In the genomic region with DNA sequence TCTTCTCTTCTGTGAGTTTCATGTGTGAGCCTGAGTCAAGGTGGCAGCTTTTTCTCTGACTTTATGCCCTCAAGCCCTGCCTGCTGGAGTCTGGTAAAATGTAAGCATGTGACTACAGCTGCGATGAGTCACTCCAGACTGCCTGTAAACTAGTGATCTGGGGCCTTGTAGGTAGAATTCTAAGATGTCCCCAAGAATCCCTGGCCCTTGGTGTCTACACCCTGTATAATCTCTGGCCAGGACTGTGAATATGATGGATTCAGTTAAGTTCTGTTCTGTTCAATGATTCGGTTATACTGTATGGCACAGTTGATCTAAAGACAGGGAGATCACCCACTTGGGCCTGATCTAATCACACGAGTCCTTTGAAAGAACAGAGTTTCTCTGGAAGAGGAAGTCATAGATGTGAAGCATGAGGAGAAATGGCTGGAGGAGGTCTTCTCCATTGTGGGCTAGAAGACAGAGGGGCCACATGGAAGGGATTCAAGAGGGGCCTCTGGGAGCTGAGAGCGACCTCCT, we compare ENCODE assay signal across 11 cellular contexts. TPM values are rescaled to one million over a fixed set of nuclear protein-coding genes. Genes with fewer than 3 reads are reported as not detected.
DNase-seq lines count a peak whose midpoint lies in the region; ATAC-seq and TF ChIP-seq lines count a peak whose summit lies in the region.
"Had no signal": no experiment of that assay in that cellular context is flagged by ENCODE, and none has a peak within 500 bp of the region (broad histone marks: within the 10 kb centered on the region; RNA-seq: fewer than 3 reads in every experiment).

No MANE protein-coding gene starts in this region.

- 92 to 93% methylated on average over 4 of the region's 4 CpGs for WGBS in tibial nerve, 2 donors

- DNase-seq in activated CD8-positive, alpha-beta T cell treated with anti-CD3 and anti-CD28 coated beads for 36 hours: peak; percentile 28
- no peak for DNase-seq in activated CD8-positive, alpha-beta T cell treated with anti-CD3 and anti-CD28 coated beads, Interleukin-2, amount 10 ng/mL, durations not matched to agents 7 days and 5 days
- DNase-seq in OCI-M1 (lab: John Stamatoyannopoulos, UW) (peak; percentile 89), epithelial cell of prostate (ENCODE audit: low read depth, low spot score) (peak; percentile 78), tibial nerve (ENCODE audit: low spot score in 2 of 2) (no peak)
- DNase-seq: DMS79, T-helper 17 cell had no signal

- CTCF ChIA-PET in activated CD8-positive, alpha-beta T cell treated with anti-CD3 and anti-CD28 coated beads for 36 hours (lab: Charles Lee): no interaction called here
- CTCF ChIA-PET in activated CD8-positive, alpha-beta T cell treated with anti-CD3 and anti-CD28 coated beads, Interleukin-2, amount 10 ng/mL, durations not matched to agents 7 days and 5 days (lab: Charles Lee): interaction anchor here (0.9 kb wide), 1 partner anchor 35 kb away, joined by 3 read pairs; no protein-coding TSS in a partner anchor

- no peaks in the 10 kb centered on the region for H3K36me3 Mint-ChIP-seq in activated CD8-positive, alpha-beta T cell treated with anti-CD3 and anti-CD28 coated beads for 36 hours (ENCODE audit: low read depth)
- H3K36me3 Mint-ChIP-seq in activated CD8-positive, alpha-beta T cell treated with anti-CD3 and anti-CD28 coated beads, Interleukin-2, amount 10 ng/mL, durations not matched to agents 7 days and 5 days (ENCODE audit: low read depth): no peaks in the 10 kb centered on the region

- no peaks in the 10 kb centered on the region for H3K4me1 ChIP-seq in tibial nerve

- intact Hi-C loops in activated CD8-positive, alpha-beta T cell treated with anti-CD3 and anti-CD28 coated beads for 36 hours (cut with micrococcal nuclease): no loop called here

- no peak overlapping the region for H3K4me3 Mint-ChIP-seq in activated CD8-positive, alpha-beta T cell treated with anti-CD3 and anti-CD28 coated beads for 36 hours
- H3K4me3 Mint-ChIP-seq in activated CD8-positive, alpha-beta T cell treated with anti-CD3 and anti-CD28 coated beads, Interleukin-2, amount 10 ng/mL, durations not matched to agents 7 days and 5 days: no peak overlapping the region
- H3K4me3 Mint-ChIP-seq: T-helper 17 cell had no signal

- H3K27ac ChIP-seq in epithelial cell of prostate: peak overlapping the region; percentile 57
- H3K27ac ChIP-seq in skin epidermis: peak overlapping the region in 15 of 21 experiments; percentile 2 to 70 (median 49)
- H3K27ac ChIP-seq in tibial nerve: no peak overlapping the region

- H3K4me3 ChIP-seq in skin epidermis (no peak overlapping the region), tibial nerve (no peak overlapping the region)

- no peaks in the 10 kb centered on the region for H3K9me3 Mint-ChIP-seq in activated CD8-positive, alpha-beta T cell treated with anti-CD3 and anti-CD28 coated beads for 36 hours
- H3K9me3 Mint-ChIP-seq in activated CD8-positive, alpha-beta T cell treated with anti-CD3 and anti-CD28 coated beads, Interleukin-2, amount 10 ng/mL, durations not matched to agents 7 days and 5 days (ENCODE audit: insufficient read depth): no peaks in the 10 kb centered on the region

- H3K27me3 ChIP-seq in tibial nerve: no peaks in the 10 kb centered on the region

- POLR2A ChIA-PET in activated CD8-positive, alpha-beta T cell treated with anti-CD3 and anti-CD28 coated beads for 36 hours (lab: Charles Lee): no interaction called here
- POLR2A ChIA-PET in activated CD8-positive, alpha-beta T cell treated with anti-CD3 and anti-CD28 coated beads, Interleukin-2, amount 10 ng/mL, durations not matched to agents 7 days and 5 days (lab: Charles Lee): no interaction called here

- peaks cover 0 to 39% (median 0%) of the 10 kb centered on the region in 3 donors for H3K36me3 ChIP-seq in tibial nerve

- no peak overlapping the region for H3K27ac Mint-ChIP-seq in activated CD8-positive, alpha-beta T cell treated with anti-CD3 and anti-CD28 coated beads for 36 hours
- H3K27ac Mint-ChIP-seq in activated CD8-positive, alpha-beta T cell treated with anti-CD3 and anti-CD28 coated beads, Interleukin-2, amount 10 ng/mL, durations not matched to agents 7 days and 5 days: no peak overlapping the region

- H3K27me3 Mint-ChIP-seq in activated CD8-positive, alpha-beta T cell treated with anti-CD3 and anti-CD28 coated beads for 36 hours: no peaks in the 10 kb centered on the region
- no peaks in the 10 kb centered on the region for H3K27me3 Mint-ChIP-seq in activated CD8-positive, alpha-beta T cell treated with anti-CD3 and anti-CD28 coated beads, Interleukin-2, amount 10 ng/mL, durations not matched to agents 7 days and 5 days (ENCODE audit: low read depth)

- peak; percentile 81 for ATAC-seq in activated CD8-positive, alpha-beta T cell treated with anti-CD3 and anti-CD28 coated beads for 36 hours
- no peak for ATAC-seq in activated CD8-positive, alpha-beta T cell treated with anti-CD3 and anti-CD28 coated beads, Interleukin-2, amount 10 ng/mL, durations not matched to agents 7 days and 5 days
- ATAC-seq in GM21360 (IDR thresholded peaks at IDR 0.05; ENCODE audit: unreplicated experiment) (no peak), GM18502 (IDR thresholded peaks at IDR 0.05; ENCODE audit: poor library complexity, unreplicated experiment) (no peak)
- ATAC-seq: T-helper 17 cell had no signal

- H3K4me1 Mint-ChIP-seq in activated CD8-positive, alpha-beta T cell treated with anti-CD3 and anti-CD28 coated beads for 36 hours (ENCODE audit: low read depth): peaks cover 4% of the 10 kb centered on the region
- H3K4me1 Mint-ChIP-seq in activated CD8-positive, alpha-beta T cell treated with anti-CD3 and anti-CD28 coated beads, Interleukin-2, amount 10 ng/mL, durations not matched to agents 7 days and 5 days (ENCODE audit: low read depth): peaks cover 9% of the 10 kb centered on the region

- no peak for TF ChIP-seq EP300 in tibial nerve (IDR thresholded peaks at IDR 0.05)

- no peak for TF ChIP-seq POLR2A in tibial nerve (IDR thresholded peaks at IDR 0.05)

- H3K9me3 ChIP-seq in tibial nerve: no peaks in the 10 kb centered on the region

- TF ChIP-seq CTCF in activated CD8-positive, alpha-beta T cell treated with anti-CD3 and anti-CD28 coated beads for 36 hours (IDR thresholded peaks at IDR 0.05): no peak
- no peak for TF ChIP-seq CTCF in tibial nerve (IDR thresholded peaks at IDR 0.05)

RNA-seq across cellular contexts. Expression of gene PRSS54, which starts 29.8 kb away (rescaled TPM):
- not detected for total RNA-seq in activated CD8-positive, alpha-beta T cell treated with anti-CD3 and anti-CD28 coated beads for 36 hours
- total RNA-seq in activated CD8-positive, alpha-beta T cell treated with anti-CD3 and anti-CD28 coated beads, Interleukin-2, amount 10 ng/mL, durations not matched to agents 7 days and 5 days: not detected
- total RNA-seq in tibial nerve: not detected
- total RNA-seq: glomerular endothelial cell, T-helper 17 cell had no signal

Comparison
In these comparisons a context has a peak if more than half of its experiments do, and no peak if none do; other contexts are left out.
1. DNase-seq: peak in activated CD8-positive, alpha-beta T cell treated with anti-CD3 and anti-CD28 coated beads for 36 hours (single experiment), OCI-M1 (single experiment) and epithelial cell of prostate (single experiment); none in activated CD8-positive, alpha-beta T cell treated with anti-CD3 and anti-CD28 coated beads, Interleukin-2, amount 10 ng/mL, durations not matched to agents 7 days and 5 days (single experiment) and tibial nerve (0 of 2).
2. H3K27ac ChIP-seq: peak in epithelial cell of prostate (single experiment) and skin epidermis (15 of 21); none in tibial nerve (0 of 4).